In the genomic region with DNA sequence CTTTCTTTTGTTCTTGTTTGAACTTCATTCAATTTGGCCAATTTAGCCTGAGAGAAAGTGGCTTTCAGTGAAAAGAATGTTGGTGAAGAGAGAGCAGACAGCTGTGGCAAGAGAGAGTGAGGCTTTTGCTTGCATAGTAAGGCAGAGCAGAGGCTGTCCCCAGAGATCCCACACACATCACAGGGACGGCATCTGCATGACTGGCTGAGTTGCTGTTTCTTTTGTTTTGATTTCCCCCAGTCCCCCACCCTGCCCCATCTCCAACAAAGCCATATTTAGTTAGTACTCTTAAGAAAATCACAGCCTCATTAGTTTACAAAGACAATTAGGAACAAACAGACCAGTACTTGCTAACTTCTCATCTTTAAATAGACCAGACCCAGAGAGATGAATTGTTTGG, we compare ENCODE assay signal across 1 cellular context.
TF ChIP-seq lines count a peak whose summit lies in the region.

No MANE protein-coding gene starts in this region.

TF ChIP-seq in H1, 55 proteins besides CTCF, POLR2A, EP300 and RAD21 (continued from another document):
- TF ChIP-seq SIRT6 (IDR thresholded peaks at IDR 0.05; ENCODE audit: low read length) (no peak), GTF2F1 (IDR thresholded peaks at IDR 0.05; ENCODE audit: borderline replicate concordance, low read depth, low read length) (no peak)
